1 cellular context compared by ENCODE assay signal in genomic region chrX:39619182-39620009, GRCh38.
TF ChIP-seq lines count a peak whose summit lies in the region.

No MANE protein-coding gene starts in this region.

TF ChIP-seq in K562, 482 proteins besides CTCF, POLR2A, EP300 and RAD21 (continued from another document and continues in another):
- TF ChIP-seq JUND (IDR thresholded peaks at IDR 0.05; ENCODE audit: borderline replicate concordance, low read depth, low read length) (0 out of 2 replicates have a peak, but pooled peaks have one; percentile 14), JUND (tag; IDR thresholded peaks at IDR 0.05; ENCODE audit: borderline replicate concordance, low read depth, low read length) (no peak; the same call in 2 of the 3 replicates), SRSF7 (optimal IDR thresholded peaks at IDR 0.05; ENCODE audit: low read depth, low read length) (no peak), ZNF175 (CRISPR knock-in tag; IDR thresholded peaks at IDR 0.05; ENCODE audit: low read depth) (no peak), ATF7 (IDR thresholded peaks at IDR 0.05) (no peak), GATA2 (CRISPR knock-in tag; IDR thresholded peaks at IDR 0.05) (peak; percentile 47; the same call in 1 of the 2 replicates), ZEB2 (IDR thresholded peaks at IDR 0.05) (peak; percentile 58), MAFG (tag; conservative IDR thresholded peaks at IDR 0.05) (no peak), SPI1 (IDR thresholded peaks at IDR 0.05; ENCODE audit: borderline replicate concordance, low read depth, low read length) (no peak; the same call in 1 of the 2 replicates), POU5F1 (IDR thresholded peaks at IDR 0.05; ENCODE audit: borderline replicate concordance, low read depth, low read length, partially characterized antibody) (no peak), ZNF507 (tag; conservative IDR thresholded peaks at IDR 0.05) (no peak), PHF8 (IDR thresholded peaks at IDR 0.05; ENCODE audit: borderline replicate concordance, low read length) (no peak), TAF1 (IDR thresholded peaks at IDR 0.05; ENCODE audit: control insufficient read depth, extremely low read depth, insufficient read depth, low read length, severe bottlenecking) (no peak), RBM25 (IDR thresholded peaks at IDR 0.05; ENCODE audit: low read depth, low read length, severe bottlenecking) (peak; percentile 64), POLR3G (IDR thresholded peaks at IDR 0.05; ENCODE audit: extremely low read depth, insufficient read length, insufficient replicate concordance) (no peak), NCOR1 (IDR thresholded peaks at IDR 0.05) (peak; percentile 56), KLF6 (CRISPR knock-in tag; IDR thresholded peaks at IDR 0.05; ENCODE audit: borderline replicate concordance) (no peak), NR2C2 (CRISPR knock-in tag; IDR thresholded peaks at IDR 0.05) (no peak), NR2C2 (tag; IDR thresholded peaks at IDR 0.05) (0 out of 2 replicates have a peak, but pooled peaks have one; percentile 37), XRCC5 (IDR thresholded peaks at IDR 0.05; ENCODE audit: low read depth, low read length) (no peak), PML (IDR thresholded peaks at IDR 0.05; ENCODE audit: low read length) (no peak), CCAR2 (IDR thresholded peaks at IDR 0.05; ENCODE audit: low read depth, low read length) (no peak), ZNF696 (CRISPR knock-in tag; conservative IDR thresholded peaks at IDR 0.05) (no peak), ZNF197 (CRISPR knock-in tag; IDR thresholded peaks at IDR 0.05; ENCODE audit: low read depth) (no peak), ZNF766 (CRISPR knock-in tag; conservative IDR thresholded peaks at IDR 0.05) (no peak), RAD51 (IDR thresholded peaks at IDR 0.05; ENCODE audit: borderline replicate concordance, low read depth) (no peak), JUNB (CRISPR knock-in tag; conservative IDR thresholded peaks at IDR 0.05) (no peak), DPF2 (IDR thresholded peaks at IDR 0.05) (peak; percentile 62), RBM34 (IDR thresholded peaks at IDR 0.05; ENCODE audit: borderline replicate concordance, insufficient read depth, low read length) (no peak), CBFA2T3 (IDR thresholded peaks at IDR 0.05) (peak; percentile 81), EP400 (IDR thresholded peaks at IDR 0.05) (0 out of 2 replicates have a peak, but pooled peaks have one; percentile 14), TCF3 (CRISPR knock-in tag; IDR thresholded peaks at IDR 0.05) (peak; percentile 82), JUN (IDR thresholded peaks at IDR 0.05; ENCODE audit: borderline replicate concordance, low read depth, low read length) (no peak), JUN (CRISPR knock-in tag; IDR thresholded peaks at IDR 0.05; ENCODE audit: borderline replicate concordance) (no peak), STAT5B (CRISPR knock-in tag; IDR thresholded peaks at IDR 0.05) (no peak), NR4A1 (CRISPR knock-in tag; IDR thresholded peaks at IDR 0.05) (no peak), NR4A1 (tag; IDR thresholded peaks at IDR 0.05) (no peak), CBFB (CRISPR knock-in tag; IDR thresholded peaks at IDR 0.05) (no peak), FOSL1 (tag; conservative IDR thresholded peaks at IDR 0.05) (0 out of 2 replicates have a peak, but pooled peaks have one; percentile 14), FOXA1 (IDR thresholded peaks at IDR 0.05; ENCODE audit: borderline replicate concordance) (no peak), HINFP (tag; conservative IDR thresholded peaks at IDR 0.05; ENCODE audit: low read depth) (no peak), TEAD4 (IDR thresholded peaks at IDR 0.05; ENCODE audit: low read length) (peak; percentile 61; the same call in 1 of the 2 replicates), TEAD4 (CRISPR knock-in tag; IDR thresholded peaks at IDR 0.05; ENCODE audit: borderline replicate concordance) (no peak), ETV1 (tag; conservative IDR thresholded peaks at IDR 0.05; ENCODE audit: low read depth) (peak; percentile 90), TAL1 (IDR thresholded peaks at IDR 0.05) (peak; percentile 62), MED1 (CRISPR knock-in tag; IDR thresholded peaks at IDR 0.05; ENCODE audit: borderline replicate concordance) (no peak), THRB (CRISPR knock-in tag; conservative IDR thresholded peaks at IDR 0.05) (no peak), LCOR (CRISPR knock-in tag; IDR thresholded peaks at IDR 0.05) (no peak), TGIF2 (CRISPR knock-in tag; IDR thresholded peaks at IDR 0.05) (no peak), BRD9 (IDR thresholded peaks at IDR 0.05; ENCODE audit: low read depth, partially characterized antibody) (no peak), ZNF217 (CRISPR knock-in tag; IDR thresholded peaks at IDR 0.05) (no peak)
- TF ChIP-seq, protein P1, sequence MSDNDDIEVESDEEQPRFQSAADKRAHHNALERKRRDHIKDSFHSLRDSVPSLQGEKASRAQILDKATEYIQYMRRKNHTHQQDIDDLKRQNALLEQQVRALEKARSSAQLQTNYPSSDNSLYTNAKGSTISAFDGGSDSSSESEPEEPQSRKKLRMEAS (CRISPR knock-in tag; IDR thresholded peaks at IDR 0.05), result peak; percentile 46; the same call in 1 of the 2 replicates
- TF ChIP-seq, protein P2, sequence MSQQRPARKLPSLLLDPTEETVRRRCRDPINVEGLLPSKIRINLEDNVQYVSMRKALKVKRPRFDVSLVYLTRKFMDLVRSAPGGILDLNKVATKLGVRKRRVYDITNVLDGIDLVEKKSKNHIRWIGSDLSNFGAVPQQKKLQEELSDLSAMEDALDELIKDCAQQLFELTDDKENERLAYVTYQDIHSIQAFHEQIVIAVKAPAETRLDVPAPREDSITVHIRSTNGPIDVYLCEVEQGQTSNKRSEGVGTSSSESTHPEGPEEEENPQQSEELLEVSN (IDR thresholded peaks at IDR 0.05; ENCODE audit: borderline replicate concordance in 1 of 2, extremely low read depth in 1 of 2, insufficient read depth in 1 of 2, insufficient read length in 1 of 2, low read depth in 1 of 2, low read length in 1 of 2, poor library complexity in 1 of 2, severe bottlenecking in 1 of 2), result peak in 1 of 2 experiments; percentile 57
- TF ChIP-seq, protein P3, sequence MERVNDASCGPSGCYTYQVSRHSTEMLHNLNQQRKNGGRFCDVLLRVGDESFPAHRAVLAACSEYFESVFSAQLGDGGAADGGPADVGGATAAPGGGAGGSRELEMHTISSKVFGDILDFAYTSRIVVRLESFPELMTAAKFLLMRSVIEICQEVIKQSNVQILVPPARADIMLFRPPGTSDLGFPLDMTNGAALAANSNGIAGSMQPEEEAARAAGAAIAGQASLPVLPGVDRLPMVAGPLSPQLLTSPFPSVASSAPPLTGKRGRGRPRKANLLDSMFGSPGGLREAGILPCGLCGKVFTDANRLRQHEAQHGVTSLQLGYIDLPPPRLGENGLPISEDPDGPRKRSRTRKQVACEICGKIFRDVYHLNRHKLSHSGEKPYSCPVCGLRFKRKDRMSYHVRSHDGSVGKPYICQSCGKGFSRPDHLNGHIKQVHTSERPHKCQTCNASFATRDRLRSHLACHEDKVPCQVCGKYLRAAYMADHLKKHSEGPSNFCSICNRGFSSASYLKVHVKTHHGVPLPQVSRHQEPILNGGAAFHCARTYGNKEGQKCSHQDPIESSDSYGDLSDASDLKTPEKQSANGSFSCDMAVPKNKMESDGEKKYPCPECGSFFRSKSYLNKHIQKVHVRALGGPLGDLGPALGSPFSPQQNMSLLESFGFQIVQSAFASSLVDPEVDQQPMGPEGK (CRISPR knock-in tag; IDR thresholded peaks at IDR 0.05; ENCODE audit: borderline replicate concordance), result no peak
- TF ChIP-seq, protein P4, sequence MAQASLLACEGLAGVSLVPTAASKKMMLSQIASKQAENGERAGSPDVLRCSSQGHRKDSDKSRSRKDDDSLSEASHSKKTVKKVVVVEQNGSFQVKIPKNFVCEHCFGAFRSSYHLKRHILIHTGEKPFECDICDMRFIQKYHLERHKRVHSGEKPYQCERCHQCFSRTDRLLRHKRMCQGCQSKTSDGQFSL (CRISPR knock-in tag; IDR thresholded peaks at IDR 0.05), result no peak
- TF ChIP-seq, protein P4 (tag; IDR thresholded peaks at IDR 0.05), result no peak
- TF ChIP-seq, protein P5, sequence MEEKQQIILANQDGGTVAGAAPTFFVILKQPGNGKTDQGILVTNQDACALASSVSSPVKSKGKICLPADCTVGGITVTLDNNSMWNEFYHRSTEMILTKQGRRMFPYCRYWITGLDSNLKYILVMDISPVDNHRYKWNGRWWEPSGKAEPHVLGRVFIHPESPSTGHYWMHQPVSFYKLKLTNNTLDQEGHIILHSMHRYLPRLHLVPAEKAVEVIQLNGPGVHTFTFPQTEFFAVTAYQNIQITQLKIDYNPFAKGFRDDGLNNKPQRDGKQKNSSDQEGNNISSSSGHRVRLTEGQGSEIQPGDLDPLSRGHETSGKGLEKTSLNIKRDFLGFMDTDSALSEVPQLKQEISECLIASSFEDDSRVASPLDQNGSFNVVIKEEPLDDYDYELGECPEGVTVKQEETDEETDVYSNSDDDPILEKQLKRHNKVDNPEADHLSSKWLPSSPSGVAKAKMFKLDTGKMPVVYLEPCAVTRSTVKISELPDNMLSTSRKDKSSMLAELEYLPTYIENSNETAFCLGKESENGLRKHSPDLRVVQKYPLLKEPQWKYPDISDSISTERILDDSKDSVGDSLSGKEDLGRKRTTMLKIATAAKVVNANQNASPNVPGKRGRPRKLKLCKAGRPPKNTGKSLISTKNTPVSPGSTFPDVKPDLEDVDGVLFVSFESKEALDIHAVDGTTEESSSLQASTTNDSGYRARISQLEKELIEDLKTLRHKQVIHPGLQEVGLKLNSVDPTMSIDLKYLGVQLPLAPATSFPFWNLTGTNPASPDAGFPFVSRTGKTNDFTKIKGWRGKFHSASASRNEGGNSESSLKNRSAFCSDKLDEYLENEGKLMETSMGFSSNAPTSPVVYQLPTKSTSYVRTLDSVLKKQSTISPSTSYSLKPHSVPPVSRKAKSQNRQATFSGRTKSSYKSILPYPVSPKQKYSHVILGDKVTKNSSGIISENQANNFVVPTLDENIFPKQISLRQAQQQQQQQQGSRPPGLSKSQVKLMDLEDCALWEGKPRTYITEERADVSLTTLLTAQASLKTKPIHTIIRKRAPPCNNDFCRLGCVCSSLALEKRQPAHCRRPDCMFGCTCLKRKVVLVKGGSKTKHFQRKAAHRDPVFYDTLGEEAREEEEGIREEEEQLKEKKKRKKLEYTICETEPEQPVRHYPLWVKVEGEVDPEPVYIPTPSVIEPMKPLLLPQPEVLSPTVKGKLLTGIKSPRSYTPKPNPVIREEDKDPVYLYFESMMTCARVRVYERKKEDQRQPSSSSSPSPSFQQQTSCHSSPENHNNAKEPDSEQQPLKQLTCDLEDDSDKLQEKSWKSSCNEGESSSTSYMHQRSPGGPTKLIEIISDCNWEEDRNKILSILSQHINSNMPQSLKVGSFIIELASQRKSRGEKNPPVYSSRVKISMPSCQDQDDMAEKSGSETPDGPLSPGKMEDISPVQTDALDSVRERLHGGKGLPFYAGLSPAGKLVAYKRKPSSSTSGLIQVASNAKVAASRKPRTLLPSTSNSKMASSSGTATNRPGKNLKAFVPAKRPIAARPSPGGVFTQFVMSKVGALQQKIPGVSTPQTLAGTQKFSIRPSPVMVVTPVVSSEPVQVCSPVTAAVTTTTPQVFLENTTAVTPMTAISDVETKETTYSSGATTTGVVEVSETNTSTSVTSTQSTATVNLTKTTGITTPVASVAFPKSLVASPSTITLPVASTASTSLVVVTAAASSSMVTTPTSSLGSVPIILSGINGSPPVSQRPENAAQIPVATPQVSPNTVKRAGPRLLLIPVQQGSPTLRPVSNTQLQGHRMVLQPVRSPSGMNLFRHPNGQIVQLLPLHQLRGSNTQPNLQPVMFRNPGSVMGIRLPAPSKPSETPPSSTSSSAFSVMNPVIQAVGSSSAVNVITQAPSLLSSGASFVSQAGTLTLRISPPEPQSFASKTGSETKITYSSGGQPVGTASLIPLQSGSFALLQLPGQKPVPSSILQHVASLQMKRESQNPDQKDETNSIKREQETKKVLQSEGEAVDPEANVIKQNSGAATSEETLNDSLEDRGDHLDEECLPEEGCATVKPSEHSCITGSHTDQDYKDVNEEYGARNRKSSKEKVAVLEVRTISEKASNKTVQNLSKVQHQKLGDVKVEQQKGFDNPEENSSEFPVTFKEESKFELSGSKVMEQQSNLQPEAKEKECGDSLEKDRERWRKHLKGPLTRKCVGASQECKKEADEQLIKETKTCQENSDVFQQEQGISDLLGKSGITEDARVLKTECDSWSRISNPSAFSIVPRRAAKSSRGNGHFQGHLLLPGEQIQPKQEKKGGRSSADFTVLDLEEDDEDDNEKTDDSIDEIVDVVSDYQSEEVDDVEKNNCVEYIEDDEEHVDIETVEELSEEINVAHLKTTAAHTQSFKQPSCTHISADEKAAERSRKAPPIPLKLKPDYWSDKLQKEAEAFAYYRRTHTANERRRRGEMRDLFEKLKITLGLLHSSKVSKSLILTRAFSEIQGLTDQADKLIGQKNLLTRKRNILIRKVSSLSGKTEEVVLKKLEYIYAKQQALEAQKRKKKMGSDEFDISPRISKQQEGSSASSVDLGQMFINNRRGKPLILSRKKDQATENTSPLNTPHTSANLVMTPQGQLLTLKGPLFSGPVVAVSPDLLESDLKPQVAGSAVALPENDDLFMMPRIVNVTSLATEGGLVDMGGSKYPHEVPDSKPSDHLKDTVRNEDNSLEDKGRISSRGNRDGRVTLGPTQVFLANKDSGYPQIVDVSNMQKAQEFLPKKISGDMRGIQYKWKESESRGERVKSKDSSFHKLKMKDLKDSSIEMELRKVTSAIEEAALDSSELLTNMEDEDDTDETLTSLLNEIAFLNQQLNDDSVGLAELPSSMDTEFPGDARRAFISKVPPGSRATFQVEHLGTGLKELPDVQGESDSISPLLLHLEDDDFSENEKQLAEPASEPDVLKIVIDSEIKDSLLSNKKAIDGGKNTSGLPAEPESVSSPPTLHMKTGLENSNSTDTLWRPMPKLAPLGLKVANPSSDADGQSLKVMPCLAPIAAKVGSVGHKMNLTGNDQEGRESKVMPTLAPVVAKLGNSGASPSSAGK (IDR thresholded peaks at IDR 0.05), result peak; percentile 41
